ENCODE assay signal across 26 cellular contexts in the genomic region with DNA sequence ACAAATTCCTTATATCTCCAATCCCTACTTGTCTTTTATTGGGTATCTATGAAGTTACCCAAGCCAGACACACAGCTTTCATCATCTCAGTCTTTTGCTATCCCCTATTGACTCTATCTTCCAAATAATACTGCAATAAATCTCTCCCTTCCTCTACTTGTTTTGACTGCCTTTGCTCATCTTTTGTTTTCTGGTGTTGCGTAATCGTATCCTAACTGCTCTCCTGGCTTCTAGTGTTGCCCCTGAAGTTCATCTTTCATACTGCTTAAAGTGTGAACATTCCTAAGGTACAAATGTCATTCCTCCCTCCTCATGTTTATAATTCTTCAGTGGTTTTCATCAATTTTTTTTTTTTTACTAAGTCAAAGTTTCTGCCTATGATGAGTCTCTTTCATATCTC.
DNase-seq lines count a peak whose midpoint lies in the region; ATAC-seq, FAIRE-seq and TF ChIP-seq lines count a peak whose summit lies in the region.
"Had no signal": no experiment of that assay in that cellular context is flagged by ENCODE, and none has a peak within 500 bp of the region (broad histone marks: within the 10 kb centered on the region; RNA-seq: fewer than 3 reads in every experiment).

No MANE protein-coding gene starts in this region.

- intact Hi-C loops in HepG2 (cut with micrococcal nuclease; ENCODE audit: unreplicated experiment) (no loop called here), right lobe of liver (cut with DNase I) (no loop called here), K562 (cut with micrococcal nuclease) (no loop called here)

- no peaks in the 10 kb centered on the region for H4K20me1 ChIP-seq in HepG2 (ENCODE audit: insufficient read depth, low read length)
- H4K20me1 ChIP-seq in K562 (replicated peaks; ENCODE audit: control insufficient read depth, insufficient read depth, low read length): no peaks in the 10 kb centered on the region
- H4K20me1 ChIP-seq: BLaER1 had no signal

- no peak overlapping the region for H2AFZ ChIP-seq in HepG2 (ENCODE audit: low read length)
- no peak overlapping the region for H2AFZ ChIP-seq in K562 (ENCODE audit: low read depth, low read length)

- H3K4me3 ChIP-seq in HepG2 (replicated peaks in 1 of 3; ENCODE audit: insufficient read depth in 1 of 3, low read depth in 2 of 3, low read length in 3 of 3) (no peak overlapping the region), right lobe of liver (no peak overlapping the region), K562 (no peak overlapping the region)
- H3K4me3 ChIP-seq: BLaER1, GM12878 had no signal

- TF ChIP-seq RAD21 in HepG2 (CRISPR knock-in tag; IDR thresholded peaks at IDR 0.05): no peak
- no peak for TF ChIP-seq RAD21 in K562 (CRISPR knock-in tag; conservative IDR thresholded peaks at IDR 0.05 in 1 of 2, IDR thresholded peaks at IDR 0.05 in 1 of 2)

- POLR2A ChIA-PET in HepG2 (lab: Yijun Ruan, JAX): no interaction called here
- POLR2A ChIA-PET in K562 (lab: Yijun Ruan, JAX): no interaction called here

- H3K9me3 ChIP-seq in HepG2 (ENCODE audit: low read length) (peaks cover 64% of the 10 kb centered on the region), right lobe of liver (no peaks in the 10 kb centered on the region), K562 (replicated peaks; ENCODE audit: control insufficient read depth, insufficient read depth, low read depth, low read length) (no peaks in the 10 kb centered on the region)
- H3K9me3 ChIP-seq: BE2C, BLaER1 had no signal

- H3K4me2 ChIP-seq in HepG2 (ENCODE audit: low read depth, low read length): no peak overlapping the region
- no peak overlapping the region for H3K4me2 ChIP-seq in K562 (ENCODE audit: insufficient read depth, low read length)
- H3K4me2 ChIP-seq: BLaER1 had no signal

- FAIRE-seq in HepG2 (lab: Jason Lieb, UNC): no peak
- no peak for FAIRE-seq in K562 (lab: Jason Lieb, UNC)
- FAIRE-seq: A204.1, GM12878, GM12892, GM18507 had no signal

- WGBS in HepG2 (ENCODE audit: low lambda C conversion rate): 3% methylated on average over 2 of the region's 2 CpGs
- WGBS in right lobe of liver (ENCODE audit: insufficient coverage, low coverage, low lambda C conversion rate, missing lambda C conversion rate): 80% methylated on average over 2 of the region's 2 CpGs
- WGBS in K562 (ENCODE audit: insufficient coverage, low coverage, missing lambda C conversion rate): 0% methylated on average over 2 of the region's 2 CpGs

- BruUV-seq in HepG2 (replicated peaks; lab: Mats Ljungman, UMichigan) (no TSS peak), K562 (replicated peaks; lab: Mats Ljungman, UMichigan) (no TSS peak)

- no peak for TF ChIP-seq POLR2A in HepG2 (IDR thresholded peaks at IDR 0.05; ENCODE audit: insufficient read depth in 1 of 2, low read depth in 2 of 2, low read length in 2 of 2)
- TF ChIP-seq POLR2A in right lobe of liver (IDR thresholded peaks at IDR 0.05): no peak
- no peak for TF ChIP-seq POLR2A in K562 (conservative IDR thresholded peaks at IDR 0.05)

- H3K9me1 ChIP-seq in K562 (ENCODE audit: control insufficient read depth, insufficient read depth, low read length): no peaks in the 10 kb centered on the region

- H3K79me2 ChIP-seq in HepG2 (ENCODE audit: insufficient read depth, low read length) (no peaks in the 10 kb centered on the region), K562 (ENCODE audit: control insufficient read depth, insufficient read depth, low read length) (no peaks in the 10 kb centered on the region)

- no peaks in the 10 kb centered on the region for H3K4me1 ChIP-seq in HepG2 (ENCODE audit: insufficient read depth, low read length)
- no peaks in the 10 kb centered on the region for H3K4me1 ChIP-seq in right lobe of liver
- H3K4me1 ChIP-seq in K562 (replicated peaks in 1 of 2; ENCODE audit: control insufficient read depth in 2 of 2, insufficient read depth in 2 of 2, low read length in 2 of 2): no peaks in the 10 kb centered on the region
- H3K4me1 ChIP-seq: BE2C had no signal

- TF ChIP-seq CTCF in HepG2 (CRISPR knock-in tag; IDR thresholded peaks at IDR 0.05) (no peak), right lobe of liver (IDR thresholded peaks at IDR 0.05) (no peak), K562 (IDR thresholded peaks at IDR 0.05 in 2 of 3, conservative IDR thresholded peaks at IDR 0.05 in 1 of 3; ENCODE audit: insufficient read depth in 2 of 3, low read depth in 1 of 3, low read length in 3 of 3) (no peak)

- no peak for DNase-seq in HepG2 (ENCODE audit: low spot score)
- no peak for DNase-seq in right lobe of liver
- DNase-seq in K562 (ENCODE audit: extremely low read depth in 1 of 4, low spot score in 3 of 4): no peak
- DNase-seq in renal cortical epithelial cell (ENCODE audit: low read depth): peak; percentile 26
- DNase-seq in stimulated activated CD4-positive, alpha-beta T cell treated with anti-CD3 and anti-CD28 coated beads, Interleukin-4, amount 100 ng/mL, for 24 hours: no peak
- DNase-seq: 8988T; ACHN; BE2C; C1 segment of cervical spinal cord; CD4-positive, alpha-beta memory T cell; CD4-positive, CD25-positive, alpha-beta regulatory T cell; CD8-positive, alpha-beta memory T cell; COR-L47; DMS 273 treated with DMSO at 0.1 percent for 48 hours; DMS153; DMS53; DMS79; DND-41; EL; GDM1 had no signal

- ATAC-seq in HepG2 (no peak), right lobe of liver (no peak), K562 (no peak), HG02981 (IDR thresholded peaks at IDR 0.05; ENCODE audit: unreplicated experiment) (no peak)
- ATAC-seq: GM12878 had no signal

- H3K27ac ChIP-seq in HepG2 (ENCODE audit: extremely low read length, insufficient read depth, low read length) (no peak overlapping the region), right lobe of liver (no peak overlapping the region), K562 (ENCODE audit: extremely low read depth, low read depth, low read length) (no peak overlapping the region)
- H3K27ac ChIP-seq: BLaER1 had no signal

- CTCF ChIA-PET in HepG2 (lab: Yijun Ruan, JAX; ENCODE audit: low intra/inter-chr PET ratio, low total read pairs) (no interaction called here), K562 (lab: Yijun Ruan, JAX; ENCODE audit: low intra/inter-chr PET ratio) (no interaction called here)

- no peak overlapping the region for H3K9ac ChIP-seq in HepG2 (ENCODE audit: insufficient read depth, low read depth, low read length)
- H3K9ac ChIP-seq in K562 (ENCODE audit: insufficient read depth in 1 of 2, low read depth in 2 of 2, low read length in 2 of 2): no peak overlapping the region
- H3K9ac ChIP-seq: BLaER1 had no signal

- H3K36me3 ChIP-seq in HepG2 (replicated peaks in 1 of 2; ENCODE audit: control insufficient read depth in 1 of 2, insufficient read depth in 2 of 2, low read length in 2 of 2) (no peaks in the 10 kb centered on the region), right lobe of liver (no peaks in the 10 kb centered on the region), K562 (ENCODE audit: control insufficient read depth, insufficient read depth, low read length) (no peaks in the 10 kb centered on the region)
- H3K36me3 ChIP-seq: BE2C, BLaER1 had no signal

- TF ChIP-seq EP300 in HepG2 (IDR thresholded peaks at IDR 0.05; ENCODE audit: low read depth in 2 of 2, low read length in 2 of 2) (no peak), HepG2 (CRISPR knock-in tag; IDR thresholded peaks at IDR 0.05; ENCODE audit: borderline replicate concordance) (no peak), K562 (IDR thresholded peaks at IDR 0.05; ENCODE audit: low read length) (no peak)

- H3K27me3 ChIP-seq in HepG2 (ENCODE audit: control insufficient read depth in 1 of 2, insufficient read depth in 2 of 2, low read length in 2 of 2) (no peaks in the 10 kb centered on the region), right lobe of liver (no peaks in the 10 kb centered on the region), K562 (ENCODE audit: control insufficient read depth in 2 of 2, insufficient read depth in 2 of 2, low read length in 2 of 2) (no peaks in the 10 kb centered on the region)
- H3K27me3 ChIP-seq: BE2C, BLaER1 had no signal

- in situ Hi-C loops in HepG2 (cut with HindIII; ENCODE audit: extremely low pct_ligation_motif_present, low pct_unique_long_range_greater_than_20kb): no loop called here
- in situ Hi-C loops in K562 (cut with MboI): no loop called here

TF ChIP-seq in HepG2, 621 proteins besides CTCF, POLR2A, EP300 and RAD21 (continues in another document):
- no peak for TF ChIP-seq ZNF878 (CRISPR knock-in tag; IDR thresholded peaks at IDR 0.05)

TF ChIP-seq in K562, 482 proteins besides CTCF, POLR2A, EP300 and RAD21:
- 0 out of 2 replicates have a peak, but pooled peaks have one; percentile 24 for TF ChIP-seq CEBPB (tag; IDR thresholded peaks at IDR 0.05)
- TF ChIP-seq CEBPG (CRISPR knock-in tag; IDR thresholded peaks at IDR 0.05): no peak
- peak in 1 of 2 experiments; percentile 76; a peak in 2 of 4 replicates for TF ChIP-seq CEBPG (tag; conservative IDR thresholded peaks at IDR 0.05 in 1 of 2, IDR thresholded peaks at IDR 0.05 in 1 of 2)
- TF ChIP-seq DMBX1 (CRISPR knock-in tag; IDR thresholded peaks at IDR 0.05; ENCODE audit: borderline replicate concordance): no peak
- no peak for TF ChIP-seq TCF7L2 (IDR thresholded peaks at IDR 0.05; ENCODE audit: low read depth, low read length)
- no peak for TF ChIP-seq PPARD (CRISPR knock-in tag; IDR thresholded peaks at IDR 0.05)
- TF ChIP-seq, protein P1, sequence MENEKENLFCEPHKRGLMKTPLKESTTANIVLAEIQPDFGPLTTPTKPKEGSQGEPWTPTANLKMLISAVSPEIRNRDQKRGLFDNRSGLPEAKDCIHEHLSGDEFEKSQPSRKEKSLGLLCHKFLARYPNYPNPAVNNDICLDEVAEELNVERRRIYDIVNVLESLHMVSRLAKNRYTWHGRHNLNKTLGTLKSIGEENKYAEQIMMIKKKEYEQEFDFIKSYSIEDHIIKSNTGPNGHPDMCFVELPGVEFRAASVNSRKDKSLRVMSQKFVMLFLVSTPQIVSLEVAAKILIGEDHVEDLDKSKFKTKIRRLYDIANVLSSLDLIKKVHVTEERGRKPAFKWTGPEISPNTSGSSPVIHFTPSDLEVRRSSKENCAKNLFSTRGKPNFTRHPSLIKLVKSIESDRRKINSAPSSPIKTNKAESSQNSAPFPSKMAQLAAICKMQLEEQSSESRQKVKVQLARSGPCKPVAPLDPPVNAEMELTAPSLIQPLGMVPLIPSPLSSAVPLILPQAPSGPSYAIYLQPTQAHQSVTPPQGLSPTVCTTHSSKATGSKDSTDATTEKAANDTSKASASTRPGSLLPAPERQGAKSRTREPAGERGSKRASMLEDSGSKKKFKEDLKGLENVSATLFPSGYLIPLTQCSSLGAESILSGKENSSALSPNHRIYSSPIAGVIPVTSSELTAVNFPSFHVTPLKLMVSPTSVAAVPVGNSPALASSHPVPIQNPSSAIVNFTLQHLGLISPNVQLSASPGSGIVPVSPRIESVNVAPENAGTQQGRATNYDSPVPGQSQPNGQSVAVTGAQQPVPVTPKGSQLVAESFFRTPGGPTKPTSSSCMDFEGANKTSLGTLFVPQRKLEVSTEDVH (IDR thresholded peaks at IDR 0.05; ENCODE audit: low read depth, partially characterized antibody): no peak
- TF ChIP-seq ZNF780A (CRISPR knock-in tag; IDR thresholded peaks at IDR 0.05): no peak
- TF ChIP-seq NR2C1 (IDR thresholded peaks at IDR 0.05): no peak
- TF ChIP-seq NR2C1 (tag; IDR thresholded peaks at IDR 0.05): no peak

Comparison
In these comparisons a context has a peak if more than half of its experiments do, and no peak if none do; other contexts are left out.
1. Of the 241 proteins assayed by ChIP-seq in both HepG2 and K562: peak only in HepG2: none; only in K562: none; in both: CEBPB; in neither: 239; mixed calls (peak in some experiments, not most) for 1.